ENCODE assay signal across 9 cellular contexts in genomic region chr2:190678444-190679162, GRCh38. TPM values are rescaled to one million over a fixed set of nuclear protein-coding genes. Genes with fewer than 3 reads are reported as not detected.
DNase-seq lines count a peak whose midpoint lies in the region; ATAC-seq and TF ChIP-seq lines count a peak whose summit lies in the region.
"Had no signal": no experiment of that assay in that cellular context is flagged by ENCODE, and none has a peak within 500 bp of the region (broad histone marks: within the 10 kb centered on the region; RNA-seq: fewer than 3 reads in every experiment).

No MANE protein-coding gene starts in this region.

- H3K4me2 ChIP-seq in MM.1S (ENCODE audit: low read depth, low read length): no peak overlapping the region

- CTCF ChIA-PET in naive thymus-derived CD4-positive, alpha-beta T cell (lab: Charles Lee): interaction anchor here (3.0 to 4.1 kb wide), 3 partner anchors 27 to 295 kb away, joined by 10 to 28 read pairs (median 23); no protein-coding TSS in a partner anchor
- CTCF ChIA-PET in Caco-2 (lab: Charles Lee): no interaction called here

- peaks cover 55% of the 10 kb centered on the region for H3K4me1 Mint-ChIP-seq in activated T-helper 2 cell treated with anti-CD3 and anti-CD28 coated beads, Interferon-gamma antibody, Interleukin-2, Interleukin-4, amounts not matched to agents 10 μg/mL and 5 μg/mL and 100 μg/mL, durations not matched to agents 14 hours and 24 hours and 36 hours (ENCODE audit: low read depth)
- peaks cover 26 to 63% (median 55%) of the 10 kb centered on the region in 7 donors for H3K4me1 Mint-ChIP-seq in naive thymus-derived CD4-positive, alpha-beta T cell
- peaks cover 34% of the 10 kb centered on the region for H3K4me1 Mint-ChIP-seq in Caco-2 (ENCODE audit: low read depth, unreplicated experiment)

- H3K9me3 Mint-ChIP-seq in activated T-helper 2 cell treated with anti-CD3 and anti-CD28 coated beads, Interferon-gamma antibody, Interleukin-2, Interleukin-4, amounts not matched to agents 10 μg/mL and 5 μg/mL and 100 μg/mL, durations not matched to agents 14 hours and 24 hours and 36 hours: no peaks in the 10 kb centered on the region
- H3K9me3 Mint-ChIP-seq in naive thymus-derived CD4-positive, alpha-beta T cell: no peaks in the 10 kb centered on the region
- no peaks in the 10 kb centered on the region for H3K9me3 Mint-ChIP-seq in Caco-2 (ENCODE audit: unreplicated experiment)

- H2AFZ ChIP-seq in MM.1S (ENCODE audit: low read length): no peak overlapping the region

- peaks cover 53% of the 10 kb centered on the region for H3K36me3 Mint-ChIP-seq in activated T-helper 2 cell treated with anti-CD3 and anti-CD28 coated beads, Interferon-gamma antibody, Interleukin-2, Interleukin-4, amounts not matched to agents 10 μg/mL and 5 μg/mL and 100 μg/mL, durations not matched to agents 14 hours and 24 hours and 36 hours (ENCODE audit: low read depth)
- H3K36me3 Mint-ChIP-seq in naive thymus-derived CD4-positive, alpha-beta T cell: peaks cover 4 to 19% (median 8%) of the 10 kb centered on the region in 5 donors
- peaks cover 46% of the 10 kb centered on the region for H3K36me3 Mint-ChIP-seq in Caco-2 (ENCODE audit: insufficient read depth, unreplicated experiment)

- H3K27ac Mint-ChIP-seq in activated T-helper 2 cell treated with anti-CD3 and anti-CD28 coated beads, Interferon-gamma antibody, Interleukin-2, Interleukin-4, amounts not matched to agents 10 μg/mL and 5 μg/mL and 100 μg/mL, durations not matched to agents 14 hours and 24 hours and 36 hours: peak overlapping the region; percentile 92
- H3K27ac Mint-ChIP-seq in naive thymus-derived CD4-positive, alpha-beta T cell: peak overlapping the region; percentile 36 to 84 (median 73)
- no peak overlapping the region for H3K27ac Mint-ChIP-seq in Caco-2 (ENCODE audit: unreplicated experiment)

- no peak overlapping the region for H3K4me3 ChIP-seq in naive thymus-derived CD4-positive, alpha-beta T cell (ENCODE audit: low read length)
- H3K4me3 ChIP-seq in MM.1S (ENCODE audit: low read length) (no peak overlapping the region), Caco-2 (ENCODE audit: low read depth, low read length) (no peak overlapping the region)

- H3K79me2 ChIP-seq in MM.1S (ENCODE audit: low read length): no peaks in the 10 kb centered on the region

- H3K9ac ChIP-seq in MM.1S (ENCODE audit: low read length): no peak overlapping the region

- POLR2A ChIA-PET in naive thymus-derived CD4-positive, alpha-beta T cell (lab: Charles Lee): interaction anchor here (0.7 to 1.6 kb wide), 7 partner anchors 9 to 36 kb away, joined by 3 to 6 read pairs (median 3); no protein-coding TSS in a partner anchor
- POLR2A ChIA-PET in Caco-2 (lab: Charles Lee): no interaction called here

- peak overlapping the region; percentile 54 for H3K4me3 Mint-ChIP-seq in activated T-helper 2 cell treated with anti-CD3 and anti-CD28 coated beads, Interferon-gamma antibody, Interleukin-2, Interleukin-4, amounts not matched to agents 10 μg/mL and 5 μg/mL and 100 μg/mL, durations not matched to agents 14 hours and 24 hours and 36 hours (ENCODE audit: low read depth)
- H3K4me3 Mint-ChIP-seq in naive thymus-derived CD4-positive, alpha-beta T cell: peak overlapping the region; percentile 6 to 76 (median 34)
- H3K4me3 Mint-ChIP-seq in Caco-2 (ENCODE audit: unreplicated experiment): no peak overlapping the region

- BruUV-seq in Caco-2 (replicated peaks; lab: Mats Ljungman, UMichigan): no TSS peak

- intact Hi-C loops in activated T-helper 2 cell treated with anti-CD3 and anti-CD28 coated beads, Interferon-gamma antibody, Interleukin-2, Interleukin-4, amounts not matched to agents 10 μg/mL and 5 μg/mL and 100 μg/mL, durations not matched to agents 14 hours and 24 hours and 36 hours (cut with micrococcal nuclease): loop anchor here (1.0 to 2.0 kb wide), 9 partner anchors 16 to 271 kb away; partner anchors contain the start of gene NEMP2
- intact Hi-C loops in naive thymus-derived CD4-positive, alpha-beta T cell (cut with micrococcal nuclease): loop anchor here (1.0 kb wide), 2 partner anchors 8 to 28 kb away; no protein-coding TSS in a partner anchor
- intact Hi-C loops in Caco-2 (cut with micrococcal nuclease; ENCODE audit: unreplicated experiment): no loop called here

- H3K27me3 ChIP-seq in naive thymus-derived CD4-positive, alpha-beta T cell (ENCODE audit: control insufficient read depth in 2 of 2, insufficient read depth in 2 of 2, low read length in 2 of 2): no peaks in the 10 kb centered on the region
- H3K27me3 ChIP-seq in MM.1S (replicated peaks; ENCODE audit: insufficient read depth, low read length) (no peaks in the 10 kb centered on the region), Caco-2 (replicated peaks; ENCODE audit: control insufficient read depth, insufficient read depth, low read length) (no peaks in the 10 kb centered on the region)

- peak; percentile 59 for ATAC-seq in HG03095 (IDR thresholded peaks at IDR 0.05; ENCODE audit: unreplicated experiment)
- peak; percentile 24 for ATAC-seq in naive thymus-derived CD4-positive, alpha-beta T cell

- no peaks in the 10 kb centered on the region for H4K20me1 ChIP-seq in MM.1S (ENCODE audit: insufficient read depth, low read length)

- no peaks in the 10 kb centered on the region for H3K9me2 ChIP-seq in MM.1S (replicated peaks; ENCODE audit: insufficient read depth, low read length)

- no peak overlapping the region for H3K27ac ChIP-seq in naive thymus-derived CD4-positive, alpha-beta T cell (ENCODE audit: low read depth, low read length)
- no peak overlapping the region for H3K27ac ChIP-seq in MM.1S (ENCODE audit: low read length)
- H3K27ac ChIP-seq: VCaP had no signal

- H3K4me1 ChIP-seq in naive thymus-derived CD4-positive, alpha-beta T cell (ENCODE audit: control insufficient read depth in 2 of 2, insufficient read depth in 2 of 2, low read length in 2 of 2): peaks cover 14 to 16% of the 10 kb centered on the region in 2 donors
- H3K4me1 ChIP-seq in MM.1S (ENCODE audit: low read length): peaks cover 18% of the 10 kb centered on the region
- peaks cover 16% of the 10 kb centered on the region for H3K4me1 ChIP-seq in Caco-2

- H3K9me3 ChIP-seq in naive thymus-derived CD4-positive, alpha-beta T cell (ENCODE audit: control insufficient read depth in 2 of 3, low read length in 3 of 3): no peaks in the 10 kb centered on the region
- H3K9me3 ChIP-seq in MM.1S (replicated peaks; ENCODE audit: insufficient read depth, low read length) (no peaks in the 10 kb centered on the region), Caco-2 (no peaks in the 10 kb centered on the region)

- no peaks in the 10 kb centered on the region for H3K36me3 ChIP-seq in naive thymus-derived CD4-positive, alpha-beta T cell (ENCODE audit: control insufficient read depth in 2 of 3, insufficient read depth in 3 of 3, low read length in 3 of 3)
- H3K36me3 ChIP-seq in MM.1S (replicated peaks; ENCODE audit: insufficient read depth, low read length): no peaks in the 10 kb centered on the region
- H3K36me3 ChIP-seq in Caco-2 (ENCODE audit: control insufficient read depth, insufficient read depth, low read length): 0 out of 2 replicates have a peak, but pooled peaks cover 1% of the 10 kb centered on the region

- H3K27me3 Mint-ChIP-seq in activated T-helper 2 cell treated with anti-CD3 and anti-CD28 coated beads, Interferon-gamma antibody, Interleukin-2, Interleukin-4, amounts not matched to agents 10 μg/mL and 5 μg/mL and 100 μg/mL, durations not matched to agents 14 hours and 24 hours and 36 hours (ENCODE audit: low read depth): no peaks in the 10 kb centered on the region
- H3K27me3 Mint-ChIP-seq in naive thymus-derived CD4-positive, alpha-beta T cell: no peaks in the 10 kb centered on the region
- no peaks in the 10 kb centered on the region for H3K27me3 Mint-ChIP-seq in Caco-2 (ENCODE audit: insufficient read depth, unreplicated experiment)

- H3F3A ChIP-seq in MM.1S (ENCODE audit: insufficient read depth, low read length): peaks cover 7% of the 10 kb centered on the region; the same call in 1 of the 2 replicates

- DNase-seq in activated T-cell treated with anti-CD3 and anti-CD28 coated beads for 48 hours (ENCODE audit: low read depth) (peak; percentile 43), MM.1S (no peak), Caco-2 (no peak), foreskin melanocyte (no peak)
- DNase-seq in activated T-cell treated with anti-CD3 and anti-CD28 coated beads, Interleukin-2, amount 50 U/mL, for 1 hour: no peak
- no peak for DNase-seq in activated T-helper 2 cell treated with anti-CD3 and anti-CD28 coated beads, Interferon-gamma antibody, Interleukin-2, Interleukin-4, amounts not matched to agents 10 μg/mL and 5 μg/mL and 100 μg/mL, durations not matched to agents 14 hours and 24 hours and 36 hours (ENCODE audit: low spot score)
- peak in 5 of 9 donors; percentile 4 to 55 (median 12) for DNase-seq in naive thymus-derived CD4-positive, alpha-beta T cell

- no peak for TF ChIP-seq CTCF in MM.1S (IDR thresholded peaks at IDR 0.05; ENCODE audit: low read length)
- no peak for TF ChIP-seq CTCF in Caco-2 (IDR thresholded peaks at IDR 0.05; ENCODE audit: insufficient read depth in 1 of 2, low read depth in 1 of 2, low read length in 1 of 2, severe bottlenecking in 1 of 2, unreplicated experiment in 1 of 2)

RNA-seq across cellular contexts. Expression of gene NAB1, which starts 29.7 kb away (rescaled TPM):
- total RNA-seq in activated T-helper 2 cell treated with anti-CD3 and anti-CD28 coated beads, Interferon-gamma antibody, Interleukin-2, Interleukin-4, amounts not matched to agents 10 μg/mL and 5 μg/mL and 100 μg/mL, durations not matched to agents 14 hours and 24 hours and 36 hours: 30.9 and 32.9 TPM in 2 replicates
- 10 to 100 TPM; 18.5 to 30.2 (median 21.1) TPM for total RNA-seq in naive thymus-derived CD4-positive, alpha-beta T cell
- polyA plus RNA-seq in naive thymus-derived CD4-positive, alpha-beta T cell: 1 to 10 TPM; 2.5 to 2.9 TPM
- total RNA-seq in Caco-2 (2022): 87.9 and 88.1 TPM in 2 replicates

Comparison
In these comparisons a context has a peak if more than half of its experiments do, and no peak if none do; other contexts are left out.
1. DNase-seq: peak in activated T-cell treated with anti-CD3 and anti-CD28 coated beads for 48 hours (single experiment) and naive thymus-derived CD4-positive, alpha-beta T cell (5 of 9); none in activated T-cell treated with anti-CD3 and anti-CD28 coated beads, Interleukin-2, amount 50 U/mL, for 1 hour (single experiment), activated T-helper 2 cell treated with anti-CD3 and anti-CD28 coated beads, Interferon-gamma antibody, Interleukin-2, Interleukin-4, amounts not matched to agents 10 μg/mL and 5 μg/mL and 100 μg/mL, durations not matched to agents 14 hours and 24 hours and 36 hours (single experiment), MM.1S (single experiment), Caco-2 (0 of 2) and foreskin melanocyte (single experiment).